Comparison of ENCODE assay signal across 22 cellular contexts in genomic region chr2:165289069-165289468, GRCh38. TPM values are rescaled to one million over a fixed set of nuclear protein-coding genes. Genes with fewer than 3 reads are reported as not detected.
DNase-seq lines count a peak whose midpoint lies in the region; ATAC-seq, FAIRE-seq and TF ChIP-seq lines count a peak whose summit lies in the region.
"Had no signal": no experiment of that assay in that cellular context is flagged by ENCODE, and none has a peak within 500 bp of the region (broad histone marks: within the 10 kb centered on the region; RNA-seq: fewer than 3 reads in every experiment).

No MANE protein-coding gene starts in this region.

- no peak overlapping the region for H3K4me3 ChIP-seq in A549
- H3K4me3 ChIP-seq in pancreas: no peak overlapping the region
- H3K4me3 ChIP-seq: GM23338 had no signal

- H3K9me3 ChIP-seq in A549 (no peaks in the 10 kb centered on the region), pancreas (no peaks in the 10 kb centered on the region)

- intact Hi-C loops in pancreas (cut with DNase I): no loop called here

- no peak for TF ChIP-seq RAD21 in A549 (conservative IDR thresholded peaks at IDR 0.05 in 1 of 2, IDR thresholded peaks at IDR 0.05 in 1 of 2)

- H3K4me2 ChIP-seq in A549: no peak overlapping the region
- H3K4me2 ChIP-seq: GM23338 had no signal

- H3K4me1 ChIP-seq in A549 (no peaks in the 10 kb centered on the region), pancreas (peaks cover 0 to 4% (median 3%) of the 10 kb centered on the region in 3 donors)

- POLR2A ChIA-PET in A549 (lab: Yijun Ruan, JAX): no interaction called here

- TF ChIP-seq CTCF in A549 (IDR thresholded peaks at IDR 0.05) (no peak), pancreas (IDR thresholded peaks at IDR 0.05) (no peak)

- 30% methylated on average over 2 of the region's 2 CpGs for WGBS in A549 (ENCODE audit: missing lambda C conversion rate)
- 72 to 80% methylated on average over 2 of the region's 2 CpGs for WGBS in pancreas, 2 donors

- no peak for ATAC-seq in A549
- no peak for ATAC-seq in pancreas
- ATAC-seq: GM23338, HCT116 had no signal

- H3K36me3 ChIP-seq in pancreas: no peaks in the 10 kb centered on the region

- H3K27ac ChIP-seq in A549: no peak overlapping the region
- no peak overlapping the region for H3K27ac ChIP-seq in pancreas

- DNase-seq in A549 (ENCODE audit: low read depth in 1 of 2, low spot score in 1 of 2): no peak
- no peak for DNase-seq in frontal cortex (ENCODE audit: low spot score in 2 of 2)
- DNase-seq in pancreas: no peak
- DNase-seq in AG08396 (ENCODE audit: low spot score): no peak
- no peak for DNase-seq in superior temporal gyrus (ENCODE audit: extremely low spot score)
- DNase-seq in NCI-H2227 treated with DMSO at 0.1 percent for 48 hours (lab: John Stamatoyannopoulos, UW): no peak
- DNase-seq in OCI-M1 (lab: John Stamatoyannopoulos, UW): no peak
- DNase-seq: ACHN; C1 segment of cervical spinal cord; Calu3; CD4-positive, alpha-beta memory T cell; COR-L47; DMS53; DMS79 treated with DMSO at 0.1 percent for 48 hours; GF-D8; H9 had no signal

- no peak for TF ChIP-seq EP300 in A549 (IDR thresholded peaks at IDR 0.05)

- TF ChIP-seq POLR2A in A549 (IDR thresholded peaks at IDR 0.05; ENCODE audit: low read length): no peak

- CTCF ChIA-PET in A549 (lab: Yijun Ruan, JAX): no interaction called here

- FAIRE-seq in A549 (lab: Jason Lieb, UNC) (no peak), TTC549 (lab: Jason Lieb, UNC) (peak; percentile 53), frontal cortex (lab: Jason Lieb, UNC) (peak; percentile 70), pancreas (lab: Jason Lieb, UNC) (peak; percentile 51)
- FAIRE-seq: GM12891, GM18507 had no signal

- no peaks in the 10 kb centered on the region for H3K27me3 ChIP-seq in pancreas

TF ChIP-seq in A549, 52 proteins besides CTCF, POLR2A, EP300 and RAD21:
- TF ChIP-seq, protein P1, sequence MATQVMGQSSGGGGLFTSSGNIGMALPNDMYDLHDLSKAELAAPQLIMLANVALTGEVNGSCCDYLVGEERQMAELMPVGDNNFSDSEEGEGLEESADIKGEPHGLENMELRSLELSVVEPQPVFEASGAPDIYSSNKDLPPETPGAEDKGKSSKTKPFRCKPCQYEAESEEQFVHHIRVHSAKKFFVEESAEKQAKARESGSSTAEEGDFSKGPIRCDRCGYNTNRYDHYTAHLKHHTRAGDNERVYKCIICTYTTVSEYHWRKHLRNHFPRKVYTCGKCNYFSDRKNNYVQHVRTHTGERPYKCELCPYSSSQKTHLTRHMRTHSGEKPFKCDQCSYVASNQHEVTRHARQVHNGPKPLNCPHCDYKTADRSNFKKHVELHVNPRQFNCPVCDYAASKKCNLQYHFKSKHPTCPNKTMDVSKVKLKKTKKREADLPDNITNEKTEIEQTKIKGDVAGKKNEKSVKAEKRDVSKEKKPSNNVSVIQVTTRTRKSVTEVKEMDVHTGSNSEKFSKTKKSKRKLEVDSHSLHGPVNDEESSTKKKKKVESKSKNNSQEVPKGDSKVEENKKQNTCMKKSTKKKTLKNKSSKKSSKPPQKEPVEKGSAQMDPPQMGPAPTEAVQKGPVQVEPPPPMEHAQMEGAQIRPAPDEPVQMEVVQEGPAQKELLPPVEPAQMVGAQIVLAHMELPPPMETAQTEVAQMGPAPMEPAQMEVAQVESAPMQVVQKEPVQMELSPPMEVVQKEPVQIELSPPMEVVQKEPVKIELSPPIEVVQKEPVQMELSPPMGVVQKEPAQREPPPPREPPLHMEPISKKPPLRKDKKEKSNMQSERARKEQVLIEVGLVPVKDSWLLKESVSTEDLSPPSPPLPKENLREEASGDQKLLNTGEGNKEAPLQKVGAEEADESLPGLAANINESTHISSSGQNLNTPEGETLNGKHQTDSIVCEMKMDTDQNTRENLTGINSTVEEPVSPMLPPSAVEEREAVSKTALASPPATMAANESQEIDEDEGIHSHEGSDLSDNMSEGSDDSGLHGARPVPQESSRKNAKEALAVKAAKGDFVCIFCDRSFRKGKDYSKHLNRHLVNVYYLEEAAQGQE (IDR thresholded peaks at IDR 0.05): no peak
- no peak for TF ChIP-seq HOXB13 (CRISPR knock-in tag; IDR thresholded peaks at IDR 0.05; ENCODE audit: low read depth)
- TF ChIP-seq FOSL2 (IDR thresholded peaks at IDR 0.05): no peak
- no peak for TF ChIP-seq FOSL2 (CRISPR knock-in tag; IDR thresholded peaks at IDR 0.05)
- TF ChIP-seq SMC3 (IDR thresholded peaks at IDR 0.05): no peak
- no peak for TF ChIP-seq GATA3 (IDR thresholded peaks at IDR 0.05; ENCODE audit: borderline replicate concordance)
- no peak for TF ChIP-seq RFX5 (IDR thresholded peaks at IDR 0.05)
- TF ChIP-seq CHD2 (IDR thresholded peaks at IDR 0.05; ENCODE audit: low read length, partially characterized antibody): no peak
- TF ChIP-seq MAFK (IDR thresholded peaks at IDR 0.05; ENCODE audit: partially characterized antibody): peak; percentile 62

RNA-seq across cellular contexts. Expression of gene SCN2A, which starts 49.9 kb away (rescaled TPM):
- polyA plus RNA-seq in A549 (2011; rRNA removed): 0.05 TPM in 2 replicates
- not detected in 2 replicates for polyA plus RNA-seq in A549 (2012; cell fraction: cytosol; rRNA removed)
- not detected in 2 replicates for polyA plus RNA-seq in A549 (2012; cell fraction: nucleus; rRNA removed)
- polyA plus RNA-seq in A549 (2017; fragmentation: RNase III; extraction: RNeasy Plus Mini Kit Qiagen cat#74134 plus additional on column Dnase treatment): 0.01 to 0.05 TPM (median 0.03 TPM) in 3 replicates
- 0.15 TPM in 1 of 2 replicates, not detected in the other for polyA minus RNA-seq in A549 (2011; rRNA and poly(A)+ RNA removed)
- total RNA-seq in frontal cortex: 160 TPM
- under 1 TPM; 0.08 to 0.34 (median 0.16) TPM for total RNA-seq in pancreas
- polyA plus RNA-seq in pancreas: under 1 TPM; 0.19 to 0.26 TPM
- total RNA-seq: CD4-positive, alpha-beta memory T cell; G401 had no signal
- polyA plus RNA-seq: CD4-positive, alpha-beta memory T cell had no signal

Comparison
In these comparisons a context has a peak if more than half of its experiments do, and no peak if none do; other contexts are left out.
1. RNA of gene SCN2A, which starts 49.9 kb away (total RNA-seq): 160 TPM in frontal cortex (single experiment); 0.08 to 0.34 TPM in pancreas; every median in the first group is over 100 times any median in the second.